In genomic region chr16:19213885-19214284, GRCh38 we compare ENCODE assay signal across 16 cellular contexts. TPM values are rescaled to one million over a fixed set of nuclear protein-coding genes. Genes with fewer than 3 reads are reported as not detected.
DNase-seq lines count a peak whose midpoint lies in the region; ATAC-seq and TF ChIP-seq lines count a peak whose summit lies in the region.
"Had no signal": no experiment of that assay in that cellular context is flagged by ENCODE, and none has a peak within 500 bp of the region (broad histone marks: within the 10 kb centered on the region; RNA-seq: fewer than 3 reads in every experiment).

No MANE protein-coding gene starts in this region.

- TF ChIP-seq CTCF in neural progenitor cell (IDR thresholded peaks at IDR 0.05) (peak; percentile 27), GM23338 (conservative IDR thresholded peaks at IDR 0.05; ENCODE audit: low read depth in 2 of 2) (peak in 1 of 2 experiments; percentile 24; a peak in 3 of 4 replicates)

- H3F3A ChIP-seq in neural progenitor cell (ENCODE audit: low read depth): peaks cover 4% of the 10 kb centered on the region
- no peaks in the 10 kb centered on the region for H3F3A ChIP-seq in GM23338 (replicated peaks; ENCODE audit: low read depth)

- H3K27me3 ChIP-seq in neural progenitor cell (no peaks in the 10 kb centered on the region), GM23338 (ENCODE audit: insufficient read depth) (no peaks in the 10 kb centered on the region)
- H3K27me3 ChIP-seq: ascending aorta, gastroesophageal sphincter had no signal

- H4K20me1 ChIP-seq in neural progenitor cell (ENCODE audit: low read depth) (no peaks in the 10 kb centered on the region), GM23338 (replicated peaks; ENCODE audit: insufficient read depth) (no peaks in the 10 kb centered on the region)

- H3K79me2 ChIP-seq in neural progenitor cell (ENCODE audit: low read depth): no peaks in the 10 kb centered on the region
- no peaks in the 10 kb centered on the region for H3K79me2 ChIP-seq in GM23338 (replicated peaks; ENCODE audit: insufficient read depth)

- peaks cover 11% of the 10 kb centered on the region for H3K4me1 Mint-ChIP-seq in neural progenitor cell
- H3K4me1 Mint-ChIP-seq in GM23338: peaks cover 11% of the 10 kb centered on the region

- H3K9me3 ChIP-seq in neural progenitor cell (ENCODE audit: low read depth): no peaks in the 10 kb centered on the region
- H3K9me3 ChIP-seq: ascending aorta, gastroesophageal sphincter, lower lobe of right lung had no signal

- H3K4me3 Mint-ChIP-seq in neural progenitor cell (no peak overlapping the region), GM23338 (no peak overlapping the region)
- H3K4me3 Mint-ChIP-seq: activated CD8-positive, alpha-beta memory T cell treated with anti-CD3 and anti-CD28 coated beads, Interleukin-2, amount 10 ng/mL, durations not matched to agents 7 days and 5 days; naive thymus-derived CD8-positive, alpha-beta T cell had no signal

- H3K36me3 Mint-ChIP-seq in neural progenitor cell: peaks cover 40% of the 10 kb centered on the region
- H3K36me3 Mint-ChIP-seq in GM23338 (ENCODE audit: low read depth): peaks cover 18% of the 10 kb centered on the region; the same call in 2 of the 3 replicates
- H3K36me3 Mint-ChIP-seq: activated CD8-positive, alpha-beta memory T cell treated with anti-CD3 and anti-CD28 coated beads, Interleukin-2, amount 10 ng/mL, durations not matched to agents 7 days and 5 days had no signal

- H3K27ac ChIP-seq in neural progenitor cell (no peak overlapping the region), GM23338 (ENCODE audit: low read depth) (no peak overlapping the region)
- H3K27ac ChIP-seq: ascending aorta, gastroesophageal sphincter, lower lobe of right lung had no signal

- H3K4me2 ChIP-seq in neural progenitor cell: no peak overlapping the region
- no peak overlapping the region for H3K4me2 ChIP-seq in GM23338

- no peak for ATAC-seq in HG03108 (IDR thresholded peaks at IDR 0.05; ENCODE audit: unreplicated experiment)
- no peak for ATAC-seq in GM23338
- no peak for ATAC-seq in GM21390 (IDR thresholded peaks at IDR 0.05; ENCODE audit: unreplicated experiment)
- ATAC-seq: activated CD8-positive, alpha-beta memory T cell treated with anti-CD3 and anti-CD28 coated beads, Interleukin-2, amount 10 ng/mL, durations not matched to agents 7 days and 5 days; gastroesophageal sphincter; lower lobe of right lung; naive thymus-derived CD8-positive, alpha-beta T cell had no signal

- DNase-seq in activated CD4-positive, alpha-beta T cell treated with anti-CD3 and anti-CD28 coated beads, Interleukin-2, amount 50 U/mL, for 48 hours: peak; percentile 3 to 9
- DNase-seq in activated CD4-positive, alpha-beta T cell treated with anti-CD3 and anti-CD28 coated beads, Interleukin-2, amount 50 U/mL, for 1 hour: no peak
- DNase-seq in HuH-7 (ENCODE audit: low spot score): peak; percentile 18
- peak; percentile 26 for DNase-seq in SK-N-DZ (ENCODE audit: low spot score)
- DNase-seq in neural progenitor cell (ENCODE audit: low spot score): no peak
- no peak for DNase-seq in GM23338 (ENCODE audit: low spot score)
- DNase-seq: activated CD8-positive, alpha-beta memory T cell treated with anti-CD3 and anti-CD28 coated beads, Interleukin-2, amount 10 ng/mL, durations not matched to agents 7 days and 5 days; lower lobe of right lung; naive thymus-derived CD8-positive, alpha-beta T cell; Right ventricle myocardium superior; stimulated activated CD4-positive, alpha-beta T cell treated with anti-CD3 and anti-CD28 coated beads, Interleukin-12 subunit alpha, Interleukin-12 subunit beta, amount 100 ng/mL, for 4 hours had no signal

- H3K36me3 ChIP-seq in neural progenitor cell: peaks cover 4% of the 10 kb centered on the region
- H3K36me3 ChIP-seq in GM23338 (ENCODE audit: insufficient read depth): 0 out of 2 replicates have a peak, but pooled peaks cover 3% of the 10 kb centered on the region
- H3K36me3 ChIP-seq: ascending aorta, gastroesophageal sphincter, lower lobe of right lung had no signal

- no peaks in the 10 kb centered on the region for H3K27me3 Mint-ChIP-seq in neural progenitor cell (ENCODE audit: insufficient read depth, low read depth)
- H3K27me3 Mint-ChIP-seq in GM23338 (ENCODE audit: insufficient read depth, low read depth, poor library complexity): peaks cover 4% of the 10 kb centered on the region
- H3K27me3 Mint-ChIP-seq: activated CD8-positive, alpha-beta memory T cell treated with anti-CD3 and anti-CD28 coated beads, Interleukin-2, amount 10 ng/mL, durations not matched to agents 7 days and 5 days had no signal

- no peak overlapping the region for H3K4me3 ChIP-seq in neural progenitor cell
- H3K4me3 ChIP-seq in GM23338: no peak overlapping the region
- H3K4me3 ChIP-seq: ascending aorta, gastroesophageal sphincter, lower lobe of right lung had no signal

- H2AFZ ChIP-seq in neural progenitor cell (replicated peaks) (no peak overlapping the region), GM23338 (no peak overlapping the region)

- no peaks in the 10 kb centered on the region for H3K9me2 ChIP-seq in GM23338 (ENCODE audit: insufficient read depth)

- H3K9me3 Mint-ChIP-seq in neural progenitor cell (peaks cover 19% of the 10 kb centered on the region), GM23338 (peaks cover 37% of the 10 kb centered on the region)

- H3K9ac ChIP-seq in neural progenitor cell: no peak overlapping the region

- no peak overlapping the region for H3K27ac Mint-ChIP-seq in neural progenitor cell
- H3K27ac Mint-ChIP-seq in GM23338: no peak overlapping the region
- H3K27ac Mint-ChIP-seq: activated CD8-positive, alpha-beta memory T cell treated with anti-CD3 and anti-CD28 coated beads, Interleukin-2, amount 10 ng/mL, durations not matched to agents 7 days and 5 days; naive thymus-derived CD8-positive, alpha-beta T cell had no signal

- peaks cover 18% of the 10 kb centered on the region for H3K4me1 ChIP-seq in neural progenitor cell
- H3K4me1 ChIP-seq in GM23338 (ENCODE audit: insufficient read depth): peaks cover 8% of the 10 kb centered on the region
- H3K4me1 ChIP-seq: ascending aorta, gastroesophageal sphincter, lower lobe of right lung had no signal

TF ChIP-seq in GM23338, 12 proteins besides CTCF, POLR2A, EP300 and RAD21 (continues in another document):
- TF ChIP-seq ZNF114 (CRISPR knock-in tag; IDR thresholded peaks at IDR 0.05): no peak
- no peak for TF ChIP-seq CREB1 (CRISPR knock-in tag; IDR thresholded peaks at IDR 0.05; ENCODE audit: low read depth)
- no peak for TF ChIP-seq EZH2phosphoT487 (IDR thresholded peaks at IDR 0.05; ENCODE audit: unreplicated experiment)
- TF ChIP-seq NANOG (IDR thresholded peaks at IDR 0.05; ENCODE audit: borderline replicate concordance): no peak
- TF ChIP-seq EZH2 (IDR thresholded peaks at IDR 0.05; ENCODE audit: low read depth, unreplicated experiment): no peak
- no peak for TF ChIP-seq STAT1 (IDR thresholded peaks at IDR 0.05; ENCODE audit: unreplicated experiment)
- no peak for TF ChIP-seq ETS1 (IDR thresholded peaks at IDR 0.05)
- TF ChIP-seq POLR2AphosphoS5 (IDR thresholded peaks at IDR 0.05; ENCODE audit: low read depth): no peak
- TF ChIP-seq ZNF331 (CRISPR knock-in tag; IDR thresholded peaks at IDR 0.05; ENCODE audit: low read depth): no peak
- TF ChIP-seq JUNB (IDR thresholded peaks at IDR 0.05; ENCODE audit: unreplicated experiment): no peak

RNA-seq across cellular contexts. Expression of gene SYT17, which starts 45.8 kb away (rescaled TPM):
- polyA plus RNA-seq in SK-N-DZ (2014; cell fraction: cytosol; rRNA removed): 12.5 and 14.1 TPM in 2 replicates
- 12.4 and 13.3 TPM in 2 replicates for polyA plus RNA-seq in SK-N-DZ (2014; cell fraction: nucleus; rRNA removed)
- total RNA-seq in neural progenitor cell (ENCODE audit: low replicate concordance): 7.2 TPM in 2 replicates
- 6.9 and 9.5 TPM in 2 replicates for total RNA-seq in GM23338 (2014; rRNA removed; shearing (Covaris generic))
- polyA plus RNA-seq in GM23338 (2016; fragmentation: Nextera tagmentation; extraction: Ambion mirVana): 5.3 and 6.1 TPM in 2 replicates
- total RNA-seq: activated CD8-positive, alpha-beta memory T cell treated with anti-CD3 and anti-CD28 coated beads, Interleukin-2, amount 10 ng/mL, durations not matched to agents 7 days and 5 days; MCF 10A had no signal
- polyA plus RNA-seq: naive thymus-derived CD8-positive, alpha-beta T cell had no signal

Comparison
In these comparisons a context has a peak if more than half of its experiments do, and no peak if none do; other contexts are left out.
1. DNase-seq: peak in activated CD4-positive, alpha-beta T cell treated with anti-CD3 and anti-CD28 coated beads, Interleukin-2, amount 50 U/mL, for 48 hours (2 of 2), HuH-7 (single experiment) and SK-N-DZ (single experiment); none in activated CD4-positive, alpha-beta T cell treated with anti-CD3 and anti-CD28 coated beads, Interleukin-2, amount 50 U/mL, for 1 hour (single experiment), neural progenitor cell (single experiment) and GM23338 (single experiment).